In genomic region chr14:102925646-102926045, GRCh38 we compare ENCODE assay signal across 17 cellular contexts. TPM values are rescaled to one million over a fixed set of nuclear protein-coding genes. Genes with fewer than 3 reads are reported as not detected.
DNase-seq lines count a peak whose midpoint lies in the region; ATAC-seq, FAIRE-seq and TF ChIP-seq lines count a peak whose summit lies in the region.
"Had no signal": no experiment of that assay in that cellular context is flagged by ENCODE, and none has a peak within 500 bp of the region (broad histone marks: within the 10 kb centered on the region; RNA-seq: fewer than 3 reads in every experiment).

No MANE protein-coding gene starts in this region.

- no peaks in the 10 kb centered on the region for H3K36me3 Mint-ChIP-seq in CD4-positive, alpha-beta T cell (ENCODE audit: low read depth)
- no peaks in the 10 kb centered on the region for H3K36me3 Mint-ChIP-seq in neural progenitor cell
- H3K36me3 Mint-ChIP-seq: CD8-positive, alpha-beta T cell had no signal

- TF ChIP-seq POLR2A in endothelial cell of umbilical vein (IDR thresholded peaks at IDR 0.05; ENCODE audit: low read depth, low read length), result no peak

- H3K4me2 ChIP-seq in endothelial cell of umbilical vein (ENCODE audit: insufficient read depth, low read length) (no peak overlapping the region), neural progenitor cell (peak overlapping the region; percentile 9)

- WGBS in HUES64, result 82% methylated on average over 11 of the region's 11 CpGs

- H3K9me1 ChIP-seq in endothelial cell of umbilical vein (replicated peaks; ENCODE audit: control insufficient read depth, extremely low read depth, insufficient read depth, low read length), result no peaks in the 10 kb centered on the region

- no peaks in the 10 kb centered on the region for H3K9me3 ChIP-seq in CD4-positive, alpha-beta T cell (ENCODE audit: control insufficient read depth, low read length)
- H3K9me3 ChIP-seq in HUES64 (ENCODE audit: insufficient read depth, low read depth, low read length), result no peaks in the 10 kb centered on the region
- H3K9me3 ChIP-seq in endothelial cell of umbilical vein (replicated peaks; ENCODE audit: control insufficient read depth, insufficient read depth, low read length), result no peaks in the 10 kb centered on the region
- no peaks in the 10 kb centered on the region for H3K9me3 ChIP-seq in neural progenitor cell (ENCODE audit: low read depth)
- no peaks in the 10 kb centered on the region for H3K9me3 ChIP-seq in A673 (ENCODE audit: low read depth, low read length, poor library complexity, severe bottlenecking)

- no peak overlapping the region for H3K27ac Mint-ChIP-seq in CD4-positive, alpha-beta T cell
- no peak overlapping the region for H3K27ac Mint-ChIP-seq in neural progenitor cell
- H3K27ac Mint-ChIP-seq: CD8-positive, alpha-beta T cell had no signal

- peaks cover 16% of the 10 kb centered on the region for H3K4me1 Mint-ChIP-seq in CD4-positive, alpha-beta T cell (ENCODE audit: low read depth)
- peaks cover 9% of the 10 kb centered on the region for H3K4me1 Mint-ChIP-seq in neural progenitor cell

- H3K9ac ChIP-seq in HUES64 (ENCODE audit: low read depth, low read length) (no peak overlapping the region), endothelial cell of umbilical vein (replicated peaks; ENCODE audit: extremely low read depth, insufficient read depth, low read length) (no peak overlapping the region), neural progenitor cell (no peak overlapping the region)

- peak overlapping the region; percentile 1; the same call in 1 of the 2 replicates for H3K4me3 ChIP-seq in HUES64 (ENCODE audit: low read length)
- no peak overlapping the region for H3K4me3 ChIP-seq in endothelial cell of umbilical vein (replicated peaks in 1 of 3; ENCODE audit: insufficient read depth in 1 of 3, low read depth in 1 of 3, low read length in 3 of 3)
- H3K4me3 ChIP-seq in neural progenitor cell, result no peak overlapping the region
- no peak overlapping the region for H3K4me3 ChIP-seq in A673 (ENCODE audit: low read depth, low read length, poor library complexity, severe bottlenecking)

- ATAC-seq in CD4-positive, alpha-beta T cell (ENCODE audit: poor library complexity), result no peak
- ATAC-seq: CD8-positive, alpha-beta T cell had no signal

- BruUV-seq in endothelial cell of umbilical vein (replicated peaks; lab: Mats Ljungman, UMichigan) (no TSS peak), A673 (replicated peaks; lab: Mats Ljungman, UMichigan) (no TSS peak)

- H3K79me2 ChIP-seq in endothelial cell of umbilical vein (ENCODE audit: control insufficient read depth, insufficient read depth, low read length) (no peaks in the 10 kb centered on the region), neural progenitor cell (ENCODE audit: low read depth) (no peaks in the 10 kb centered on the region)

- H3K4me1 ChIP-seq in HUES64 (ENCODE audit: insufficient read depth, low read length), result peaks cover 10% of the 10 kb centered on the region
- peaks cover 17% of the 10 kb centered on the region for H3K4me1 ChIP-seq in endothelial cell of umbilical vein (ENCODE audit: control insufficient read depth, extremely low read depth, insufficient read depth, low read length)
- H3K4me1 ChIP-seq in neural progenitor cell, result peaks cover 38% of the 10 kb centered on the region
- H3K4me1 ChIP-seq in A673 (ENCODE audit: insufficient read depth, low read length, poor library complexity, severe bottlenecking), result peaks cover 7% of the 10 kb centered on the region

- no peaks in the 10 kb centered on the region for H3K36me3 ChIP-seq in HUES64 (ENCODE audit: insufficient read depth, low read length)
- no peaks in the 10 kb centered on the region for H3K36me3 ChIP-seq in endothelial cell of umbilical vein (ENCODE audit: control insufficient read depth in 2 of 2, extremely low read depth in 1 of 2, insufficient read depth in 2 of 2, low read length in 2 of 2)
- H3K36me3 ChIP-seq in neural progenitor cell, result no peaks in the 10 kb centered on the region
- no peaks in the 10 kb centered on the region for H3K36me3 ChIP-seq in A673 (ENCODE audit: insufficient read depth, low read length, poor library complexity, severe bottlenecking)

- H4K20me1 ChIP-seq in endothelial cell of umbilical vein (replicated peaks; ENCODE audit: control insufficient read depth, extremely low read depth, insufficient read depth, low read length) (no peaks in the 10 kb centered on the region), neural progenitor cell (ENCODE audit: low read depth) (peaks cover 22% of the 10 kb centered on the region)

- peaks cover 25% of the 10 kb centered on the region for H3K27me3 Mint-ChIP-seq in CD4-positive, alpha-beta T cell
- peaks cover 21% of the 10 kb centered on the region for H3K27me3 Mint-ChIP-seq in neural progenitor cell (ENCODE audit: insufficient read depth, low read depth)

- dilution Hi-C loops in endothelial cell of umbilical vein (cut with MboI; ENCODE audit: extremely low pct_ligation_motif_present, low sequenced_read_pairs), result no loop called here

- POLR2A ChIA-PET in CD4-positive, alpha-beta T cell (lab: Charles Lee), result no interaction called here
- POLR2A ChIA-PET in endothelial cell of umbilical vein (lab: Charles Lee) (no interaction called here), A673 (lab: Charles Lee; ENCODE audit: low non-redundant PET) (interaction anchor here (0.7 kb wide), 1 partner anchor 76 kb away, joined by 6 read pairs; no protein-coding TSS in a partner anchor)

- no peak for DNase-seq in CD4-positive, alpha-beta T cell
- no peak for DNase-seq in endothelial cell of umbilical vein (ENCODE audit: low read depth, low spot score)
- no peak for DNase-seq in neural progenitor cell (ENCODE audit: low spot score)
- DNase-seq in A673 (ENCODE audit: low spot score), result no peak
- DNase-seq in activated CD4-positive, alpha-beta T cell treated with anti-CD3 and anti-CD28 coated beads for 1 hour, result no peak
- no peak for DNase-seq in GF-D8 (lab: John Stamatoyannopoulos, UW)
- no peak for DNase-seq in NCI-H187 (lab: John Stamatoyannopoulos, UW)
- DNase-seq: C1 segment of cervical spinal cord; CD8-positive, alpha-beta T cell; COR-L47; DND-41; GDM1 had no signal

- H2AFZ ChIP-seq in endothelial cell of umbilical vein (ENCODE audit: low read depth, low read length), result no peak overlapping the region
- H2AFZ ChIP-seq in neural progenitor cell (replicated peaks), result no peak overlapping the region

- H3K27me3 ChIP-seq in CD4-positive, alpha-beta T cell (ENCODE audit: control insufficient read depth, insufficient read depth, low read length), result peaks cover 44% of the 10 kb centered on the region
- peaks cover 100% of the 10 kb centered on the region for H3K27me3 ChIP-seq in HUES64 (ENCODE audit: insufficient read depth, low read length)
- peaks cover 52 to 73% of the 10 kb centered on the region in 2 experiments for H3K27me3 ChIP-seq in endothelial cell of umbilical vein (ENCODE audit: control insufficient read depth in 2 of 2, insufficient read depth in 2 of 2, low read length in 2 of 2)
- peaks cover 100% of the 10 kb centered on the region for H3K27me3 ChIP-seq in neural progenitor cell
- peaks cover 11% of the 10 kb centered on the region for H3K27me3 ChIP-seq in A673 (replicated peaks; ENCODE audit: insufficient read depth, low read depth, low read length, poor library complexity)

- CTCF ChIA-PET in CD4-positive, alpha-beta T cell (lab: Charles Lee), result no interaction called here
- CTCF ChIA-PET in endothelial cell of umbilical vein (lab: Charles Lee), result interaction anchor here (0.6 to 1.9 kb wide), 3 partner anchors 226 to 487 kb away, joined by 3 to 13 read pairs (median 3); no protein-coding TSS in a partner anchor
- CTCF ChIA-PET in A673 (lab: Charles Lee), result no interaction called here

- no peaks in the 10 kb centered on the region for H3K9me3 Mint-ChIP-seq in CD4-positive, alpha-beta T cell
- no peaks in the 10 kb centered on the region for H3K9me3 Mint-ChIP-seq in neural progenitor cell
- H3K9me3 Mint-ChIP-seq: CD8-positive, alpha-beta T cell had no signal

- peak overlapping the region; percentile 57 for H3K4me3 Mint-ChIP-seq in CD4-positive, alpha-beta T cell
- no peak overlapping the region for H3K4me3 Mint-ChIP-seq in neural progenitor cell
- H3K4me3 Mint-ChIP-seq: B cell; CD8-positive, alpha-beta T cell had no signal

- no peak overlapping the region for H3K27ac ChIP-seq in CD4-positive, alpha-beta T cell (ENCODE audit: low read depth, low read length)
- H3K27ac ChIP-seq in HUES64 (ENCODE audit: low read depth, low read length), result no peak overlapping the region
- H3K27ac ChIP-seq in endothelial cell of umbilical vein (ENCODE audit: insufficient read depth, low read depth, low read length), result no peak overlapping the region
- no peak overlapping the region for H3K27ac ChIP-seq in neural progenitor cell
- no peak overlapping the region for H3K27ac ChIP-seq in A673 (ENCODE audit: low read depth, low read length, poor library complexity, severe bottlenecking)
- H3K27ac ChIP-seq: HL-60 had no signal

- peaks cover 25% of the 10 kb centered on the region for H3F3A ChIP-seq in neural progenitor cell (ENCODE audit: low read depth)

- no peak for TF ChIP-seq CTCF in CD4-positive, alpha-beta T cell (IDR thresholded peaks at IDR 0.05)
- TF ChIP-seq CTCF in endothelial cell of umbilical vein (IDR thresholded peaks at IDR 0.05; ENCODE audit: extremely low read depth in 1 of 2, insufficient read depth in 1 of 2, low read depth in 1 of 2, low read length in 2 of 2) (no peak), neural progenitor cell (IDR thresholded peaks at IDR 0.05) (no peak), A673 (conservative IDR thresholded peaks at IDR 0.05; ENCODE audit: low read depth, low read length) (no peak)

- peak; percentile 26 for FAIRE-seq in endothelial cell of umbilical vein (lab: Jason Lieb, UNC)
- FAIRE-seq: D721Med, H54 had no signal

- intact Hi-C loops in CD4-positive, alpha-beta T cell (cut with DNase I, micrococcal nuclease), result loop anchor here in 1 of 2 experiments (1.0 to 10.0 kb wide), 3 partner anchors 132 to 403 kb away; partner anchors contain the start of genes CDC42BPB and RCOR1
- intact Hi-C loops in endothelial cell of umbilical vein (cut with micrococcal nuclease) (no loop called here), A673 (cut with micrococcal nuclease; ENCODE audit: unreplicated experiment) (no loop called here)

TF ChIP-seq in endothelial cell of umbilical vein, 7 proteins besides CTCF, POLR2A, EP300 and RAD21 (continues in another document):
- no peak for TF ChIP-seq POLR2AphosphoS5 (IDR thresholded peaks at IDR 0.05; ENCODE audit: insufficient read depth, low read depth, low read length)

RNA-seq across cellular contexts. Expression of gene AMN, which starts 3.2 kb away (rescaled TPM):
- total RNA-seq in CD4-positive, alpha-beta T cell, result 1 to 10 TPM; 2.6 to 2.8 TPM
- 0.20 TPM for polyA plus RNA-seq in HUES64 (2013, experiment 1 of 2)
- 0.38 TPM for polyA plus RNA-seq in HUES64 (2013, experiment 2 of 2)
- total RNA-seq in endothelial cell of umbilical vein, result not detected in 2 replicates
- 0.03 and 0.05 TPM in 2 replicates for polyA plus RNA-seq in endothelial cell of umbilical vein
- not detected in 2 replicates for polyA plus RNA-seq in endothelial cell of umbilical vein (2011; cell fraction: cytosol; rRNA removed)
- 0.13 and 0.25 TPM in 2 replicates for polyA plus RNA-seq in endothelial cell of umbilical vein (2011; cell fraction: nucleus; rRNA removed)
- not detected in 2 replicates for polyA plus RNA-seq in endothelial cell of umbilical vein (2012)
- not detected in 2 replicates for polyA minus RNA-seq in endothelial cell of umbilical vein
- not detected for polyA minus RNA-seq in endothelial cell of umbilical vein (2011; cell fraction: cytosol; rRNA and poly(A)+ RNA removed)
- polyA minus RNA-seq in endothelial cell of umbilical vein (2011; cell fraction: nucleus; rRNA and poly(A)+ RNA removed), result 0.19 TPM in 1 of 2 replicates, not detected in the other
- total RNA-seq in neural progenitor cell (ENCODE audit: low replicate concordance), result 0.28 TPM in 1 of 2 replicates, not detected in the other
- total RNA-seq in A673 (2021), result 5.6 and 6.7 TPM in 2 replicates
